30 cellular contexts compared by ENCODE assay signal in the genomic region with DNA sequence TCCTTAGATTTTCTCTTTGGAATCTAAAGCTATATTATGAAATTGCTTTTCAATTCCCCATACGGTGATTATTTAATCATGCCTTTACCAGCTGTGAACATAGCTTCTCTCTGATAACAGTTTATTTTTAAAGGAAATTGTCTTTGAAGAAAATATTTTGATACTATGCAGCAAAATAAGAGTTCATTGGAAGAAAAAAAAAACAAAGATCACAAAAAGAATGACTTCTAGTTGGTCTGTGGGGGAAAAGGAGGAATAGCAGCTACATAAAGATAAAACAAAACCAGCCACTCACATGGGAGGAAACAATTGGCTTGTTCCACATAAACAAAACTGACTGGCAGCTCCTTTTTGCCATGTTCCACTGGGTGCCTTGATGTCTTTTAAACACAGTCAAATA.
"Had no signal": no experiment of that assay in that cellular context is flagged by ENCODE, and none has a peak within 500 bp of the region (broad histone marks: within the 10 kb centered on the region; RNA-seq: fewer than 3 reads in every experiment).

No MANE protein-coding gene starts in this region.

- ATAC-seq: activated CD8-positive, alpha-beta T cell treated with anti-CD3 and anti-CD28 coated beads for 36 hours; activated T-cell treated with anti-CD3 and anti-CD28 coated beads, Interleukin-2, amount 50 U/mL, for 4 hours; activated T-helper 17 cell treated with anti-CD3 and anti-CD28 coated beads, Interleukin-2, amount 50 U/mL, for 72 hours; gastroesophageal sphincter; heart right ventricle; WTC11 had no signal

- H3K9me3 ChIP-seq: esophagus squamous epithelium, gastroesophageal sphincter, heart right ventricle had no signal

- H3K27ac Mint-ChIP-seq: activated CD4-positive, alpha-beta T cell treated with anti-CD3 and anti-CD28 coated beads, Interleukin-2, amount 10 ng/mL, durations not matched to agents 7 days and 5 days; activated CD8-positive, alpha-beta T cell treated with anti-CD3 and anti-CD28 coated beads for 36 hours; activated naive CD8-positive, alpha-beta T cell; activated T-helper 17 cell treated with anti-CD3 and anti-CD28 coated beads, Interleukin-2, amount 50 U/mL, for 72 hours; endodermal cell; WTC11 had no signal

- H3K27me3 Mint-ChIP-seq: activated CD4-positive, alpha-beta T cell treated with anti-CD3 and anti-CD28 coated beads, Interleukin-2, amount 10 ng/mL, durations not matched to agents 7 days and 5 days; activated CD8-positive, alpha-beta T cell treated with anti-CD3 and anti-CD28 coated beads for 36 hours; central memory CD8-positive, alpha-beta T cell had no signal

- H3K36me3 Mint-ChIP-seq: activated naive CD8-positive, alpha-beta T cell; WTC11 had no signal

- H3K9me3 Mint-ChIP-seq: activated CD4-positive, alpha-beta T cell treated with anti-CD3 and anti-CD28 coated beads, Interleukin-2, amount 10 ng/mL, durations not matched to agents 7 days and 5 days; endodermal cell; WTC11 had no signal

- H3K4me3 Mint-ChIP-seq: activated CD4-positive, alpha-beta T cell treated with anti-CD3 and anti-CD28 coated beads, Interleukin-2, amount 10 ng/mL, durations not matched to agents 7 days and 5 days; activated CD8-positive, alpha-beta T cell treated with anti-CD3 and anti-CD28 coated beads for 36 hours; activated naive CD8-positive, alpha-beta T cell; activated T-cell treated with anti-CD3 and anti-CD28 coated beads, Interleukin-2, amount 50 U/mL, for 4 hours; activated T-helper 17 cell treated with anti-CD3 and anti-CD28 coated beads, Interleukin-2, amount 50 U/mL, for 72 hours; central memory CD8-positive, alpha-beta T cell; endodermal cell; WTC11 had no signal

- H3K4me3 ChIP-seq: esophagus squamous epithelium, gastroesophageal sphincter, heart right ventricle, hepatocyte had no signal

- H3K36me3 ChIP-seq: brain microvascular endothelial cell, esophagus squamous epithelium, gastroesophageal sphincter, heart right ventricle had no signal

- DNase-seq: activated CD4-positive, alpha-beta T cell treated with anti-CD3 and anti-CD28 coated beads for 1 hour; activated CD4-positive, alpha-beta T cell treated with anti-CD3 and anti-CD28 coated beads for 4 hours; activated CD4-positive, alpha-beta T cell treated with anti-CD3 and anti-CD28 coated beads, Interleukin-2, amount 10 ng/mL, durations not matched to agents 7 days and 5 days; activated CD4-positive, alpha-beta T cell treated with anti-CD3 and anti-CD28 coated beads, Interleukin-2, amount 50 U/mL, for 4 hours; activated CD8-positive, alpha-beta memory T cell treated with anti-CD3 and anti-CD28 coated beads for 24 hours; activated CD8-positive, alpha-beta T cell treated with anti-CD3 and anti-CD28 coated beads for 36 hours; activated effector memory CD4-positive, alpha-beta T cell treated with Interleukin-2 at 50 U/mL for 16 hours; activated gamma-delta T cell treated with Interleukin-2 at 50 U/mL for 16 hours; activated naive CD4-positive, alpha-beta T cell treated with anti-CD3 and anti-CD28 coated beads, Interleukin-2, amount 50 U/mL, for 16 hours; activated naive CD4-positive, alpha-beta T cell treated with Interleukin-2 at 50 U/mL for 16 hours; activated T-cell treated with anti-CD3 and anti-CD28 coated beads, Interleukin-2, amount 50 U/mL, for 4 hours; amniotic stem cell; anterior cingulate cortex; brain microvascular endothelial cell; cortex of kidney; effector memory CD4-positive, alpha-beta T cell; endodermal cell; esophagus squamous epithelium; foreskin melanocyte; heart right ventricle; T-helper 2 cell had no signal

- H3K4me1 Mint-ChIP-seq: activated CD4-positive, alpha-beta T cell treated with anti-CD3 and anti-CD28 coated beads, Interleukin-2, amount 10 ng/mL, durations not matched to agents 7 days and 5 days; activated T-helper 17 cell treated with anti-CD3 and anti-CD28 coated beads, Interleukin-2, amount 50 U/mL, for 72 hours; central memory CD8-positive, alpha-beta T cell had no signal

- H2AFZ ChIP-seq: hepatocyte had no signal

- H3K27me3 ChIP-seq: brain microvascular endothelial cell, esophagus squamous epithelium, gastroesophageal sphincter, heart right ventricle, hepatocyte had no signal

- H3K4me2 ChIP-seq: hepatocyte had no signal

- FAIRE-seq: astrocyte had no signal

- H3K79me2 ChIP-seq: hepatocyte had no signal

- H3K27ac ChIP-seq: brain microvascular endothelial cell, epithelial cell of prostate, esophagus squamous epithelium, gastroesophageal sphincter, heart right ventricle, hepatocyte, VCaP had no signal

- H3K4me1 ChIP-seq: esophagus squamous epithelium had no signal
